In the genomic region with DNA sequence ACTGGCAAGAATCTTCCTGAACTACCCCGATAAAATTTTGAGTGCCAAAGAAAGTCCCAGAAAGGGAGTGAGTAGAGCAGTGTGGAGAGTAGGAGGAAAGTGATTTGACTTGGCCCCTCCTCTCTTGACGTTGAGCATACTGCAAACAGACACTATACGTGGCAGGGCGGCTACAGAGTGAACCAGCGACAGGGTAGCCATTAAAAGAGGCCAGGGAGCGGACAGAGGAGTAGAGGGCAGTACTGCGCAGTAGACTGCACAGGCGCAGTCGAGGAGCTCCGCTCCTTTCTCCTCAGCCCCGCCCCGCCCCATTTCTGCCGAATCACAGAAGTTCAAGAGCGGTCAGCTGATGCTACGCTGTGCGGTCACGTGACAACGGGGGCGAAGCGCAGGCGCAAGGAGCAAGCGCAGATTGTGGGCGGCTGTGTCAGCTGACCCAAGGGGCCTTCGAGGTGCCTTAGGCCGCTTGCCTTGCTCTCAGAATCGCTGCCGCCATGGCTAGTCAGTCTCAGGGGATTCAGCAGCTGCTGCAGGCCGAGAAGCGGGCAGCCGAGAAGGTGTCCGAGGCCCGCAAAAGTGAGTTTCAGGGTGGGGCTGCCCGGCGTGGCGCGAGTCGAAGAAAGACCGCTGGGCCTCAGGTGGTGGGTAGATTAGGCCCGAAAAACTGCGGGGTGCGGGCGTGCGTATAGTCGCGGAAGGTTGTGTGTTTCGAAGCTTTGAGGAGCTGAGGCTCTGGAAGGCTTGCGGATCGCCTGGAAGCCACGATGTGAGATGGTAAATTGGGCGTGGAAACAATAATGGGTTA, we compare ENCODE assay signal across 8 cellular contexts. TPM values are rescaled to one million over a fixed set of nuclear protein-coding genes. Genes with fewer than 3 reads are reported as not detected.
DNase-seq lines count a peak whose midpoint lies in the region; ATAC-seq and TF ChIP-seq lines count a peak whose summit lies in the region.

A gene with protein sequence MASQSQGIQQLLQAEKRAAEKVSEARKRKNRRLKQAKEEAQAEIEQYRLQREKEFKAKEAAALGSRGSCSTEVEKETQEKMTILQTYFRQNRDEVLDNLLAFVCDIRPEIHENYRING (plus strand): TSS at position 425 of the 805 bp plus-strand sequence. CDS start 70 bp downstream, at position 495.

- H3K4me3 ChIP-seq in breast epithelium (peak within 1 kb of the TSS; percentile 82 to 96 (median 88)), iPS-20b (ENCODE audit: low read length) (peak within 1 kb of the TSS; percentile 100), skin epidermis (peak within 1 kb of the TSS; percentile 60 to 93 (median 71))

- in situ Hi-C loops in ACHN (cut with HindIII; ENCODE audit: low pct_ligation_motif_present, low pct_unique_long_range_greater_than_20kb, low sequenced_read_pairs): no loop called here

- no peak; the same call in 1 of the 2 replicates for TF ChIP-seq CTCF in VCaP (conservative IDR thresholded peaks at IDR 0.05)
- TF ChIP-seq CTCF in breast epithelium (IDR thresholded peaks at IDR 0.05): peak in 1 of 3 donors; percentile 38

- peak; percentile 98 for DNase-seq in ACHN
- peak; percentile 98 for DNase-seq in NCI-H2196 treated with DMSO at 0.1 percent for 48 hours (lab: John Stamatoyannopoulos, UW; ENCODE audit: unreplicated experiment)
- peak; percentile 99 to 100 for DNase-seq in breast epithelium (ENCODE audit: low spot score in 2 of 2)

- H3K27me3 ChIP-seq in breast epithelium (no peaks in the 10 kb centered on the region), iPS-20b (ENCODE audit: insufficient read depth, low read length) (no peaks in the 10 kb centered on the region)

- no peaks in the 10 kb centered on the region for H3K36me3 ChIP-seq in breast epithelium
- peaks cover 13% of the 10 kb centered on the region for H3K36me3 ChIP-seq in iPS-20b (ENCODE audit: insufficient read depth, low read depth, low read length)

- intact Hi-C loops in breast epithelium (cut with DNase I; ENCODE audit: low total_unique reads): no loop called here

- peak within 1 kb of the TSS; percentile 99 for H3K9ac ChIP-seq in iPS-20b (ENCODE audit: low read depth, low read length)

- ATAC-seq in GM18870 (IDR thresholded peaks at IDR 0.05; ENCODE audit: unreplicated experiment) (peak; percentile 85), HG03135 (IDR thresholded peaks at IDR 0.05; ENCODE audit: unreplicated experiment) (peak; percentile 93)

- H3K4me1 ChIP-seq in breast epithelium: peaks cover 0 to 17% of the 10 kb centered on the region in 2 donors
- H3K4me1 ChIP-seq in iPS-20b (ENCODE audit: insufficient read depth, low read length): peaks cover 20% of the 10 kb centered on the region

- H3K9me3 ChIP-seq in breast epithelium (no peaks in the 10 kb centered on the region), iPS-20b (ENCODE audit: insufficient read depth, low read depth, low read length) (no peaks in the 10 kb centered on the region; the same call in 1 of the 2 replicates)

- H3K27ac ChIP-seq in VCaP (peak within 1 kb of the TSS; percentile 97), breast epithelium (peak within 1 kb of the TSS; percentile 96 to 97), iPS-20b (ENCODE audit: low read length) (peak within 1 kb of the TSS; percentile 93), skin epidermis (peak within 1 kb of the TSS; percentile 87 to 99 (median 96))

- peak; percentile 96 for TF ChIP-seq POLR2A in breast epithelium (IDR thresholded peaks at IDR 0.05)

RNA-seq across cellular contexts. Expression of the gene that starts here (rescaled TPM):
- total RNA-seq in breast epithelium: 100 to 1,000 TPM; 151 to 240 (median 227) TPM

Comparison
In these comparisons a context has a peak if more than half of its experiments do, and no peak if none do; other contexts are left out.
1. Peak in every context shown above with its lines: DNase-seq, ATAC-seq, H3K4me3 ChIP-seq and H3K27ac ChIP-seq.